Comparison of ENCODE assay signal across 1 cellular context in the genomic region with DNA sequence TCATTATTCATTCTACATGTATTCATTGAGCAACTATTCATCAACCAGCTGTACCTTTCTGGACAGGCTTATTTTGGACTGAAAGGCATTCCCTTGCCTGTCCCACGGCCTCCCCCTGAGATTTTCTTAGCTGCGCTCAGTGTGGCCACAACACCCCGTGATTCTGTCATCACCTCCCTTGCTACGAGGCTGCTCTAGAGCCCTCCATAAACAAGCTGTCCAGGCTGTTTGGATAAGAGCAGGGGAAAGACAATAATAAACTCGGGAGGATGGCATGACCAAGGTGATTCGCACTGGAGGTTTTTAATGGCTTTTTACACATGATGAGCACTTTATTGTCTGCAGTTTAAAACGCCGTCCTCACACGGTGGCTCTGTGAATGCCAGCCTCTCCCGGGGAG.
TF ChIP-seq lines count a peak whose summit lies in the region.

No MANE protein-coding gene starts in this region.

TF ChIP-seq in A549, 52 proteins besides CTCF, POLR2A, EP300 and RAD21 (continued from another document):
- TF ChIP-seq, protein P1, sequence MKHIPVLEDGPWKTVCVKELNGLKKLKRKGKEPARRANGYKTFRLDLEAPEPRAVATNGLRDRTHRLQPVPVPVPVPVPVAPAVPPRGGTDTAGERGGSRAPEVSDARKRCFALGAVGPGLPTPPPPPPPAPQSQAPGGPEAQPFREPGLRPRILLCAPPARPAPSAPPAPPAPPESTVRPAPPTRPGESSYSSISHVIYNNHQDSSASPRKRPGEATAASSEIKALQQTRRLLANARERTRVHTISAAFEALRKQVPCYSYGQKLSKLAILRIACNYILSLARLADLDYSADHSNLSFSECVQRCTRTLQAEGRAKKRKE (CRISPR knock-in tag; IDR thresholded peaks at IDR 0.05; ENCODE audit: low read depth), result no peak
- TF ChIP-seq BHLHE40 (IDR thresholded peaks at IDR 0.05; ENCODE audit: low read depth, low read length) (no peak), EHMT2 (IDR thresholded peaks at IDR 0.05; ENCODE audit: low read depth) (no peak), SREBF2 (IDR thresholded peaks at IDR 0.05) (no peak), KDM5A (IDR thresholded peaks at IDR 0.05) (no peak)
- TF ChIP-seq, protein P2, sequence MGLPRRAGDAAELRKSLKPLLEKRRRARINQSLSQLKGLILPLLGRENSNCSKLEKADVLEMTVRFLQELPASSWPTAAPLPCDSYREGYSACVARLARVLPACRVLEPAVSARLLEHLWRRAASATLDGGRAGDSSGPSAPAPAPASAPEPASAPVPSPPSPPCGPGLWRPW (IDR thresholded peaks at IDR 0.05), result no peak
- TF ChIP-seq, protein P3, sequence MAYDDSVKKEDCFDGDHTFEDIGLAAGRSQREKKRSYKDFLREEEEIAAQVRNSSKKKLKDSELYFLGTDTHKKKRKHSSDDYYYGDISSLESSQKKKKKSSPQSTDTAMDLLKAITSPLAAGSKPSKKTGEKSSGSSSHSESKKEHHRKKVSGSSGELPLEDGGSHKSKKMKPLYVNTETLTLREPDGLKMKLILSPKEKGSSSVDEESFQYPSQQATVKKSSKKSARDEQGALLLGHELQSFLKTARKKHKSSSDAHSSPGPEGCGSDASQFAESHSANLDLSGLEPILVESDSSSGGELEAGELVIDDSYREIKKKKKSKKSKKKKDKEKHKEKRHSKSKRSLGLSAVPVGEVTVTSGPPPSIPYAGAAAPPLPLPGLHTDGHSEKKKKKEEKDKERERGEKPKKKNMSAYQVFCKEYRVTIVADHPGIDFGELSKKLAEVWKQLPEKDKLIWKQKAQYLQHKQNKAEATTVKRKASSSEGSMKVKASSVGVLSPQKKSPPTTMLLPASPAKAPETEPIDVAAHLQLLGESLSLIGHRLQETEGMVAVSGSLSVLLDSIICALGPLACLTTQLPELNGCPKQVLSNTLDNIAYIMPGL (CRISPR knock-in tag; IDR thresholded peaks at IDR 0.05; ENCODE audit: borderline replicate concordance), result no peak
- TF ChIP-seq, protein P4, sequence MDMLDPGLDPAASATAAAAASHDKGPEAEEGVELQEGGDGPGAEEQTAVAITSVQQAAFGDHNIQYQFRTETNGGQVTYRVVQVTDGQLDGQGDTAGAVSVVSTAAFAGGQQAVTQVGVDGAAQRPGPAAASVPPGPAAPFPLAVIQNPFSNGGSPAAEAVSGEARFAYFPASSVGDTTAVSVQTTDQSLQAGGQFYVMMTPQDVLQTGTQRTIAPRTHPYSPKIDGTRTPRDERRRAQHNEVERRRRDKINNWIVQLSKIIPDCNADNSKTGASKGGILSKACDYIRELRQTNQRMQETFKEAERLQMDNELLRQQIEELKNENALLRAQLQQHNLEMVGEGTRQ (IDR thresholded peaks at IDR 0.05), result no peak
TF ChIP-seq in A549: peak in this region for 0.
